Comparison of ENCODE assay signal across 8 cellular contexts in the genomic region with DNA sequence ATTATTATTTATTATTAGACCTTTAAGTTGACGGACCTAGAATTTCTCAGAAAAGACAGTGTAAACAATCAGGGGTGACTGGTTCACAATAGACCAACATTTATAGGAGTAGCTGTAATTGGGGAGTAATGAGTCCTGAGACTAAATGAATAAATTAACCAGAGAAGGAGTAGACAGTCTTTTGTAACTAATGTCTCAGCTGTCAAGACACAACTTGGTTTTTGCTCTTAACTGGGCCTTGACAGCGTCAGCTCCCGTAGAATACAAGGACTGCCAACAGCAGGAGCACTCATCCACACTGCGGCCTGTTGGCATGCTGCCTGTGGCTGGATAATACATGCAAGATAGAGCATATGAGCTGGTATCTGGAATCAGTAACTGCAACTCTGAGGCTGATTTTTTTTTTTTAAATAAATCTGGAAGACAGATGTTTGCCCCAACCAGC.
DNase-seq lines count a peak whose midpoint lies in the region; ATAC-seq and TF ChIP-seq lines count a peak whose summit lies in the region.

No MANE protein-coding gene starts in this region.

- H3K27ac ChIP-seq in brain microvascular endothelial cell: no peak overlapping the region
- H3K27ac ChIP-seq in upper lobe of right lung: no peak overlapping the region

- H3K4me3 Mint-ChIP-seq in natural killer cell: no peak overlapping the region

- H3K36me3 Mint-ChIP-seq in natural killer cell: no peaks in the 10 kb centered on the region

- no peaks in the 10 kb centered on the region for H3K9me3 ChIP-seq in upper lobe of right lung

- H3K27me3 Mint-ChIP-seq in natural killer cell (ENCODE audit: low read depth in 2 of 2): no peaks in the 10 kb centered on the region

- TF ChIP-seq CTCF in brain microvascular endothelial cell (IDR thresholded peaks at IDR 0.05; ENCODE audit: low read depth, low read length, missing control alignments) (no peak), upper lobe of right lung (IDR thresholded peaks at IDR 0.05) (no peak), natural killer cell (IDR thresholded peaks at IDR 0.05) (no peak)

- intact Hi-C loops in upper lobe of right lung (cut with DNase I) (no loop called here), natural killer cell (cut with micrococcal nuclease) (no loop called here)

- peak; percentile 2 for DNase-seq in NCI-H510A (lab: John Stamatoyannopoulos, UW)
- DNase-seq in NCI-H510A treated with DMSO at 0.1 percent for 48 hours (lab: John Stamatoyannopoulos, UW): no peak
- peak; percentile 84 for DNase-seq in brain microvascular endothelial cell
- peak; percentile 82 for DNase-seq in left kidney (ENCODE audit: low read depth, low spot score)
- DNase-seq in upper lobe of right lung: peak; percentile 63
- DNase-seq in natural killer cell: no peak
- DNase-seq in COLO829 (ENCODE audit: low spot score): no peak

- H3K4me1 ChIP-seq in upper lobe of right lung: no peaks in the 10 kb centered on the region

- in situ Hi-C loops in brain microvascular endothelial cell (cut with HindIII; ENCODE audit: low pct_ligation_motif_present, low sequenced_read_pairs): no loop called here

- H3K4me1 Mint-ChIP-seq in natural killer cell: no peaks in the 10 kb centered on the region

- H3K9me3 Mint-ChIP-seq in natural killer cell: peaks cover 8 to 11% of the 10 kb centered on the region in 2 donors

- H3K4me3 ChIP-seq in brain microvascular endothelial cell (ENCODE audit: low read depth, low read length) (no peak overlapping the region), upper lobe of right lung (no peak overlapping the region)

- no peak overlapping the region for H3K27ac Mint-ChIP-seq in natural killer cell

- ATAC-seq in upper lobe of right lung: peak; percentile 49
- no peak for ATAC-seq in natural killer cell
- ATAC-seq in GM18870 (IDR thresholded peaks at IDR 0.05; ENCODE audit: unreplicated experiment): no peak

- H3K36me3 ChIP-seq in brain microvascular endothelial cell (replicated peaks) (no peaks in the 10 kb centered on the region), upper lobe of right lung (no peaks in the 10 kb centered on the region)

- H3K27me3 ChIP-seq in brain microvascular endothelial cell (replicated peaks) (no peaks in the 10 kb centered on the region), upper lobe of right lung (no peaks in the 10 kb centered on the region)

Comparison
In these comparisons a context has a peak if more than half of its experiments do, and no peak if none do; other contexts are left out.
1. DNase-seq: peak in NCI-H510A (single experiment), brain microvascular endothelial cell (single experiment), left kidney (single experiment) and upper lobe of right lung (single experiment); none in NCI-H510A treated with DMSO at 0.1 percent for 48 hours (single experiment), natural killer cell (single experiment) and COLO829 (single experiment).